8 cellular contexts compared by ENCODE assay signal in genomic region chr12:64610092-64610659, GRCh38. TPM values are rescaled to one million over a fixed set of nuclear protein-coding genes. Genes with fewer than 3 reads are reported as not detected.
DNase-seq lines count a peak whose midpoint lies in the region; ATAC-seq and TF ChIP-seq lines count a peak whose summit lies in the region.

Gene RASSF3, plus strand, starts transcription at chr12:64610495. Its CDS starts 138 bp downstream, at chr12:64610633.

- no TSS peak for BruUV-seq in OCI-LY7 (replicated peaks; lab: Mats Ljungman, UMichigan)

- H3K4me3 ChIP-seq in OCI-LY7 (ENCODE audit: low read depth, low read length, poor library complexity, severe bottlenecking): peak within 1 kb of the TSS; percentile 93

- H3K36me3 ChIP-seq in OCI-LY7 (ENCODE audit: insufficient read depth, low read length): peaks cover 21% of the 10 kb centered on the region

- POLR2A ChIA-PET in OCI-LY7 (lab: Charles Lee): interaction anchor here (0.8 to 2.9 kb wide), 15 partner anchors 9 to 146 kb away, joined by 3 to 19 read pairs (median 5); no protein-coding TSS in a partner anchor

- no peak for TF ChIP-seq CTCF in OCI-LY7 (conservative IDR thresholded peaks at IDR 0.05; ENCODE audit: low read length)

- peaks cover 18% of the 10 kb centered on the region; the same call in 1 of the 2 replicates for H4K20me1 ChIP-seq in OCI-LY7 (ENCODE audit: insufficient read depth, low read length)

- H3K4me2 ChIP-seq in OCI-LY7 (ENCODE audit: low read length): peak within 1 kb of the TSS; percentile 92

- H2AFZ ChIP-seq in OCI-LY7 (ENCODE audit: low read length): peak within 1 kb of the TSS; percentile 79

- no peaks in the 10 kb centered on the region for H3K9me2 ChIP-seq in OCI-LY7 (ENCODE audit: insufficient read depth, low read length)

- H3K27ac ChIP-seq in OCI-LY7 (ENCODE audit: low read depth, low read length, poor library complexity, severe bottlenecking): peak within 1 kb of the TSS; percentile 81

- ATAC-seq in HG03175 (IDR thresholded peaks at IDR 0.05; ENCODE audit: unreplicated experiment): peak; percentile 51

- peak; percentile 58 for TF ChIP-seq POLR2A in GM18951 (IDR thresholded peaks at IDR 0.05; ENCODE audit: extremely low read depth, insufficient read depth, insufficient read length)
- no peak for TF ChIP-seq POLR2A in erythroblast (IDR thresholded peaks at IDR 0.05; ENCODE audit: low read length)

- in situ Hi-C loops in GM18951 (cut with MboI; ENCODE audit: low sequenced_read_pairs, unreplicated experiment): no loop called here

- peaks cover 39% of the 10 kb centered on the region for H3K4me1 ChIP-seq in OCI-LY7 (ENCODE audit: insufficient read depth, low read length, poor library complexity, severe bottlenecking)

- CTCF ChIA-PET in OCI-LY7 (lab: Charles Lee; ENCODE audit: unreplicated experiment): interaction anchor here (1.3 kb wide), 1 partner anchor 17 kb away, joined by 3 read pairs; no protein-coding TSS in a partner anchor

- intact Hi-C loops in OCI-LY7 (cut with micrococcal nuclease; ENCODE audit: unreplicated experiment): loop anchor here (2.0 kb wide), 3 partner anchors 89 to 205 kb away; partner anchors contain the start of genes GNS and XPOT

- DNase-seq in AML-193 (lab: John Stamatoyannopoulos, UW) (peak; percentile 41 to 66), OCI-LY7 (ENCODE audit: low spot score) (peak; percentile 91), activated T-cell treated with anti-CD3 and anti-CD28 coated beads for 4 hours (peak; percentile 54), erythroblast (lab: John Stamatoyannopoulos, UW) (peak; percentile 59 to 60), myocyte (ENCODE audit: low read depth) (peak; percentile 85)
- peak; percentile 63 for DNase-seq in stimulated activated naive CD4-positive, alpha-beta T cell treated with Interleukin-2 at 50 U/mL for 16 hours (lab: John Stamatoyannopoulos, UW)

- H3K79me2 ChIP-seq in OCI-LY7 (ENCODE audit: insufficient read depth, low read depth, low read length): peaks cover 50% of the 10 kb centered on the region

- no peaks in the 10 kb centered on the region for H3K9me3 ChIP-seq in OCI-LY7 (ENCODE audit: low read length)

RNA-seq across cellular contexts. Expression of gene RASSF3, which starts in this region (rescaled TPM):
- total RNA-seq in OCI-LY7 (2014; rRNA removed; shearing (Covaris generic)): 13.8 and 16.3 TPM in 2 replicates
- total RNA-seq in OCI-LY7 (2022) (49.9 and 50.8 TPM in 2 replicates), myocyte (32.0 and 36.1 TPM in 2 replicates)
- polyA plus RNA-seq in myocyte (2012): 29.3 TPM

Comparison
In these comparisons a context has a peak if more than half of its experiments do, and no peak if none do; other contexts are left out.
1. Peak in every context shown above with its lines: DNase-seq, ATAC-seq, H3K4me3 ChIP-seq and H3K27ac ChIP-seq.